ENCODE assay signal across 1 cellular context in the genomic region with DNA sequence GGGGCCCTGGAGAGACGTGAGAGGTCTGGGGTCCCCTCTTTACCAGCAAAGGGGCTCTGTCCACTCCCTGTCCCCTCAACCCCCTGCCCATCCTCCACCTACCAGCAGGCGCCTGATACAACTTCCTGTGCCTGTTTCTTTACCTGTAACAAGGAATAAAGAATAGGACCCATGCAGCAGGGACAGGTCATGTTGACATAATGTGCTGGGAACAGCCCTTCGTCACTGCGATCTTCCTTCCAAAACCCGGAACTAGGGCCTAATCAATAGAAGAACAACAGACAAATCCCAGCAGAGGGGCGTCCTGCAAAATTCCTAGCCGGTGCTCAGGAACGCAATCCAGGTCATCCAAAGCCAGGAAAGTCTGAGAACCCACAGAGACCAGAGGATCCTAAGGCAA.
TF ChIP-seq lines count a peak whose summit lies in the region.

No MANE protein-coding gene starts in this region.

TF ChIP-seq in HepG2, 621 proteins besides CTCF, POLR2A, EP300 and RAD21:
- TF ChIP-seq, protein P1, sequence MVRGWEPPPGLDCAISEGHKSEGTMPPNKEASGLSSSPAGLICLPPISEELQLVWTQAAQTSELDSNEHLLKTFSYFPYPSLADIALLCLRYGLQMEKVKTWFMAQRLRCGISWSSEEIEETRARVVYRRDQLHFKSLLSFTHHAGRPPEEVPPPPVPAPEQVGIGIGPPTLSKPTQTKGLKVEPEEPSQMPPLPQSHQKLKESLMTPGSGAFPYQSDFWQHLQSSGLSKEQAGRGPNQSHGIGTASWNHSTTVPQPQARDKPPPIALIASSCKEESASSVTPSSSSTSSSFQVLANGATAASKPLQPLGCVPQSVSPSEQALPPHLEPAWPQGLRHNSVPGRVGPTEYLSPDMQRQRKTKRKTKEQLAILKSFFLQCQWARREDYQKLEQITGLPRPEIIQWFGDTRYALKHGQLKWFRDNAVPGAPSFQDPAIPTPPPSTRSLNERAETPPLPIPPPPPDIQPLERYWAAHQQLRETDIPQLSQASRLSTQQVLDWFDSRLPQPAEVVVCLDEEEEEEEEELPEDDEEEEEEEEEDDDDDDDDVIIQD (CRISPR knock-in tag; IDR thresholded peaks at IDR 0.05; ENCODE audit: low read depth) = no peak
- TF ChIP-seq, protein P2, sequence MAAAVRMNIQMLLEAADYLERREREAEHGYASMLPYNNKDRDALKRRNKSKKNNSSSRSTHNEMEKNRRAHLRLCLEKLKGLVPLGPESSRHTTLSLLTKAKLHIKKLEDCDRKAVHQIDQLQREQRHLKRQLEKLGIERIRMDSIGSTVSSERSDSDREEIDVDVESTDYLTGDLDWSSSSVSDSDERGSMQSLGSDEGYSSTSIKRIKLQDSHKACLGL (CRISPR knock-in tag; IDR thresholded peaks at IDR 0.05) = no peak
- TF ChIP-seq GFI1 (CRISPR knock-in tag; IDR thresholded peaks at IDR 0.05; ENCODE audit: borderline replicate concordance) (no peak), PAWR (CRISPR knock-in tag; IDR thresholded peaks at IDR 0.05; ENCODE audit: borderline replicate concordance) (no peak), TBP (CRISPR knock-in tag; IDR thresholded peaks at IDR 0.05) (no peak)
- TF ChIP-seq, protein P3, sequence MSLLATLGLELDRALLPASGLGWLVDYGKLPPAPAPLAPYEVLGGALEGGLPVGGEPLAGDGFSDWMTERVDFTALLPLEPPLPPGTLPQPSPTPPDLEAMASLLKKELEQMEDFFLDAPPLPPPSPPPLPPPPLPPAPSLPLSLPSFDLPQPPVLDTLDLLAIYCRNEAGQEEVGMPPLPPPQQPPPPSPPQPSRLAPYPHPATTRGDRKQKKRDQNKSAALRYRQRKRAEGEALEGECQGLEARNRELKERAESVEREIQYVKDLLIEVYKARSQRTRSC (CRISPR knock-in tag; IDR thresholded peaks at IDR 0.05; ENCODE audit: low read depth) = no peak
- TF ChIP-seq, protein P4, sequence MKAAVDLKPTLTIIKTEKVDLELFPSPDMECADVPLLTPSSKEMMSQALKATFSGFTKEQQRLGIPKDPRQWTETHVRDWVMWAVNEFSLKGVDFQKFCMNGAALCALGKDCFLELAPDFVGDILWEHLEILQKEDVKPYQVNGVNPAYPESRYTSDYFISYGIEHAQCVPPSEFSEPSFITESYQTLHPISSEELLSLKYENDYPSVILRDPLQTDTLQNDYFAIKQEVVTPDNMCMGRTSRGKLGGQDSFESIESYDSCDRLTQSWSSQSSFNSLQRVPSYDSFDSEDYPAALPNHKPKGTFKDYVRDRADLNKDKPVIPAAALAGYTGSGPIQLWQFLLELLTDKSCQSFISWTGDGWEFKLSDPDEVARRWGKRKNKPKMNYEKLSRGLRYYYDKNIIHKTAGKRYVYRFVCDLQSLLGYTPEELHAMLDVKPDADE (CRISPR knock-in tag; IDR thresholded peaks at IDR 0.05) = no peak
